In the genomic region with DNA sequence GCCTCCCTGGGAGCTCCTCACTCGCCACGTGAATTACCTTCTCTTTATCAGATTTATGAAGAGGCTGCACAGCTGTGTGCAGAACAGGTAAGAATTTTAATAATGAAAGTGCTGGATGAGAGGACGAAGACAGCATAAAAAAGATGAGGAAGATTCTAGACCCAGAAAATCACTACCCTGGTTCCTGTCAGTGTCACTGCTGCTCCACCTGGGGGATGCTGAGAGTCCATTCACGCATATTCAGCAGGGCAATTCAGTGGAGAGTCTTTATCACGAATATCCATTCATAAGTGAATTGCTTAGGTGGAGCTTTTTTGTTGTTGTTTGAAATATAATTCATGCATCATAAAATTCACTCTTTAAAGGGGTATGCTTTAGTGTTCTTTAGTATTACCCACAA, we compare ENCODE assay signal across 11 cellular contexts.
"Had no signal": no experiment of that assay in that cellular context is flagged by ENCODE, and none has a peak within 500 bp of the region (broad histone marks: within the 10 kb centered on the region; RNA-seq: fewer than 3 reads in every experiment).

No MANE protein-coding gene starts in this region.

- H3K4me1 ChIP-seq: stomach had no signal

- H3K27me3 ChIP-seq: stomach had no signal

- H3K9ac ChIP-seq: SK-N-SH had no signal

- H3K27ac Mint-ChIP-seq: activated CD4-positive, alpha-beta T cell treated with anti-CD3 and anti-CD28 coated beads, Interleukin-2, amount 10 ng/mL, durations not matched to agents 24 days and 14 days; activated naive CD4-positive, alpha-beta T cell treated with anti-CD3 and anti-CD28 coated beads for 36 hours; activated T-helper 1 cell treated with anti-CD3 and anti-CD28 coated beads, Interleukin-12 subunit alpha, Interleukin-12 subunit beta, Interleukin-2, Interleukin-4 antibody, amounts not matched to agents 30 ng/mL and 10 ng/mL and 1 ng/mL, durations not matched to agents 14 hours and 24 hours and 36 hours; dendritic cell treated with granulocyte-macrophage colony-stimulating factor and Interleukin-4, amounts not matched to agents 40 ng/mL and 50 ng/mL, for 4 days; T-helper 1 cell treated with Interleukin-12 subunit alpha and Interleukin-12 subunit beta and Interleukin-4 antibody, amounts not matched to agents 30 μg/mL and 1 μg/mL, for 36 hours; WTC11 had no signal

- H3K27me3 Mint-ChIP-seq: activated CD4-positive, alpha-beta T cell treated with anti-CD3 and anti-CD28 coated beads, Interleukin-2, amount 10 ng/mL, durations not matched to agents 24 days and 14 days; central memory CD8-positive, alpha-beta T cell; dendritic cell treated with granulocyte-macrophage colony-stimulating factor and Interleukin-4, amounts not matched to agents 40 ng/mL and 50 ng/mL, for 4 days had no signal

- DNase-seq: activated CD4-positive, alpha-beta T cell treated with anti-CD3 and anti-CD28 coated beads, Interleukin-2, amount 10 ng/mL, durations not matched to agents 24 days and 14 days; activated naive CD4-positive, alpha-beta T cell treated with anti-CD3 and anti-CD28 coated beads for 36 hours; erythroblast; SK-N-SH; stomach had no signal

- H3K9me3 ChIP-seq: SK-N-SH had no signal

- H3K4me3 ChIP-seq: skin epidermis, stomach had no signal

- H3K27ac ChIP-seq: skin epidermis, stomach had no signal

- H3K4me1 Mint-ChIP-seq: activated CD4-positive, alpha-beta T cell treated with anti-CD3 and anti-CD28 coated beads, Interleukin-2, amount 10 ng/mL, durations not matched to agents 24 days and 14 days; central memory CD8-positive, alpha-beta T cell had no signal

- ATAC-seq: WTC11 had no signal

- H3K36me3 ChIP-seq: stomach had no signal

- H3K4me3 Mint-ChIP-seq: activated CD4-positive, alpha-beta T cell treated with anti-CD3 and anti-CD28 coated beads, Interleukin-2, amount 10 ng/mL, durations not matched to agents 24 days and 14 days; activated naive CD4-positive, alpha-beta T cell treated with anti-CD3 and anti-CD28 coated beads for 36 hours; activated T-helper 1 cell treated with anti-CD3 and anti-CD28 coated beads, Interleukin-12 subunit alpha, Interleukin-12 subunit beta, Interleukin-2, Interleukin-4 antibody, amounts not matched to agents 30 ng/mL and 10 ng/mL and 1 ng/mL, durations not matched to agents 14 hours and 24 hours and 36 hours; central memory CD8-positive, alpha-beta T cell; dendritic cell treated with granulocyte-macrophage colony-stimulating factor and Interleukin-4, amounts not matched to agents 40 ng/mL and 50 ng/mL, for 4 days; T-helper 1 cell treated with Interleukin-12 subunit alpha and Interleukin-12 subunit beta and Interleukin-4 antibody, amounts not matched to agents 30 μg/mL and 1 μg/mL, for 36 hours; WTC11 had no signal
